2 cellular contexts compared by ENCODE assay signal in the genomic region with DNA sequence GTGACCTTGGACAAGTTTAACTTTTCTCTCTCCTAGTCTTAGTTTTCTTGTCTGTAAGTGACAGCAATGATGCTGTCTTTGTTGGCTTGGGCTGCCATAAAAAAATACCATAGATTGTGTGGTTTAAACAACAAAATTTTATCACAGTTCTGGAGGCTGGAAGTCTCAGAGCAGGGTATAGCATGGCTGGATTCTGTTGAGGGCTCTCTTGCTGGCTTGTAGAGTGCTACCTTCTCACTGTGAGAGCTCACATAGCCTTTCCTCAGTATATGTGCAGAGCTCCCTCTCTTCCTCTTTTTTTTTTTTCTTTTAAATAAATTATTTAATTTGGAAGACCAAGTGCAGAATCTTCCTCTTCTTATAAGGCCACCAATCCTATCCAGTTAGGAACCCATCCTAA.
TF ChIP-seq lines count a peak whose summit lies in the region.

No MANE protein-coding gene starts in this region.

TF ChIP-seq in GM23338, 12 proteins besides CTCF, POLR2A, EP300 and RAD21 (continued from another document):
- no peak for TF ChIP-seq NANOG (IDR thresholded peaks at IDR 0.05; ENCODE audit: borderline replicate concordance)
- no peak for TF ChIP-seq CREB1 (CRISPR knock-in tag; IDR thresholded peaks at IDR 0.05; ENCODE audit: low read depth)
- TF ChIP-seq ZNF331 (CRISPR knock-in tag; IDR thresholded peaks at IDR 0.05; ENCODE audit: low read depth), result no peak

TF ChIP-seq in IMR-90, 13 proteins besides CTCF, POLR2A, EP300 and RAD21 (continued from another document):
- TF ChIP-seq CHD1 (IDR thresholded peaks at IDR 0.05; ENCODE audit: low read depth, low read length) (no peak), CEBPB (IDR thresholded peaks at IDR 0.05; ENCODE audit: low read depth, low read length) (no peak), MXI1 (IDR thresholded peaks at IDR 0.05; ENCODE audit: borderline replicate concordance, low read depth, low read length) (no peak), BHLHE40 (IDR thresholded peaks at IDR 0.05; ENCODE audit: low read depth, low read length) (no peak), MAZ (IDR thresholded peaks at IDR 0.05; ENCODE audit: borderline replicate concordance, low read depth, low read length) (no peak)
